ENCODE assay signal across 2 cellular contexts in the genomic region with DNA sequence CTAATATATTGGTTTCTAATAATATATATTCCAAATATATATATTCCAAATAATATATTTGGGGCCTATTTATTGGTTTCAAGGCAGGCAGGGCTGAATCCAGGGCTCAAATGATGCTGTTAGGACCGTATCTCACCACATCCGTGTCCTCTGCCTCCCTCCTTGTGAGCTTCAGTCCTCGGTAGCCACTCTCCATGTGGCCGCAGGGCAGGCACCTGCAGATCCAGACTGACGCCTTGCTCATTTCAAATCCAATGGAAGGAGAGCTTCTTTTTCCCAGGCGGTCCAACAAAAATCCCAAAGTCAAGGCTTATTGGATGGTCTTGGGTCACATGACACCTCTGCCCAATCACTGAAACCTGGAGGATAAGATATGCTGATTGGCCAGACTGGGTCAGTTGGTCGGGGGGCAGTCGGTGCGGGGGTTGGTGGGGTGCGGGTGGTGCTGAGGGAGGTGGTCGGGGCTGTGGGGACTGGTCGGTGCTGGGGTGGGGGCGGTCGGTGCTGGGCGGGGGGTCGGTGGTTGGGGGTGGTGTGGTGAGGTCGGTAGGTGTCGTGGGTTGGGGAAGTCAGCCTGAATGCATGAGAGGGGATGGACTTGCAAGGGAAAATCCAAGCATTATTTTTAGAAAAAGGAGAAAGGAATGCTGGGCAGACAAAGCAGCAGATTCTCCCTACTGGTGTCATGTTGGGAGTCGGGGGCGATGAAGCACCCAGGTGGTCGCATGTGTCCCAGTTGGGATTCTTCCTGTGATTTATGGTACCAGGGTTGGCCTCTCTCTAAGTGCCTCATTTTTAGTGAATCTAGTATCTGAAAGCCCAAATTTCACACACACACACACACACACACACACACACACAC.
TF ChIP-seq lines count a peak whose summit lies in the region.

No MANE protein-coding gene starts in this region.

TF ChIP-seq in HEK293, 187 proteins besides CTCF, POLR2A, EP300 and RAD21 (continued from another document):
- TF ChIP-seq, protein P1, sequence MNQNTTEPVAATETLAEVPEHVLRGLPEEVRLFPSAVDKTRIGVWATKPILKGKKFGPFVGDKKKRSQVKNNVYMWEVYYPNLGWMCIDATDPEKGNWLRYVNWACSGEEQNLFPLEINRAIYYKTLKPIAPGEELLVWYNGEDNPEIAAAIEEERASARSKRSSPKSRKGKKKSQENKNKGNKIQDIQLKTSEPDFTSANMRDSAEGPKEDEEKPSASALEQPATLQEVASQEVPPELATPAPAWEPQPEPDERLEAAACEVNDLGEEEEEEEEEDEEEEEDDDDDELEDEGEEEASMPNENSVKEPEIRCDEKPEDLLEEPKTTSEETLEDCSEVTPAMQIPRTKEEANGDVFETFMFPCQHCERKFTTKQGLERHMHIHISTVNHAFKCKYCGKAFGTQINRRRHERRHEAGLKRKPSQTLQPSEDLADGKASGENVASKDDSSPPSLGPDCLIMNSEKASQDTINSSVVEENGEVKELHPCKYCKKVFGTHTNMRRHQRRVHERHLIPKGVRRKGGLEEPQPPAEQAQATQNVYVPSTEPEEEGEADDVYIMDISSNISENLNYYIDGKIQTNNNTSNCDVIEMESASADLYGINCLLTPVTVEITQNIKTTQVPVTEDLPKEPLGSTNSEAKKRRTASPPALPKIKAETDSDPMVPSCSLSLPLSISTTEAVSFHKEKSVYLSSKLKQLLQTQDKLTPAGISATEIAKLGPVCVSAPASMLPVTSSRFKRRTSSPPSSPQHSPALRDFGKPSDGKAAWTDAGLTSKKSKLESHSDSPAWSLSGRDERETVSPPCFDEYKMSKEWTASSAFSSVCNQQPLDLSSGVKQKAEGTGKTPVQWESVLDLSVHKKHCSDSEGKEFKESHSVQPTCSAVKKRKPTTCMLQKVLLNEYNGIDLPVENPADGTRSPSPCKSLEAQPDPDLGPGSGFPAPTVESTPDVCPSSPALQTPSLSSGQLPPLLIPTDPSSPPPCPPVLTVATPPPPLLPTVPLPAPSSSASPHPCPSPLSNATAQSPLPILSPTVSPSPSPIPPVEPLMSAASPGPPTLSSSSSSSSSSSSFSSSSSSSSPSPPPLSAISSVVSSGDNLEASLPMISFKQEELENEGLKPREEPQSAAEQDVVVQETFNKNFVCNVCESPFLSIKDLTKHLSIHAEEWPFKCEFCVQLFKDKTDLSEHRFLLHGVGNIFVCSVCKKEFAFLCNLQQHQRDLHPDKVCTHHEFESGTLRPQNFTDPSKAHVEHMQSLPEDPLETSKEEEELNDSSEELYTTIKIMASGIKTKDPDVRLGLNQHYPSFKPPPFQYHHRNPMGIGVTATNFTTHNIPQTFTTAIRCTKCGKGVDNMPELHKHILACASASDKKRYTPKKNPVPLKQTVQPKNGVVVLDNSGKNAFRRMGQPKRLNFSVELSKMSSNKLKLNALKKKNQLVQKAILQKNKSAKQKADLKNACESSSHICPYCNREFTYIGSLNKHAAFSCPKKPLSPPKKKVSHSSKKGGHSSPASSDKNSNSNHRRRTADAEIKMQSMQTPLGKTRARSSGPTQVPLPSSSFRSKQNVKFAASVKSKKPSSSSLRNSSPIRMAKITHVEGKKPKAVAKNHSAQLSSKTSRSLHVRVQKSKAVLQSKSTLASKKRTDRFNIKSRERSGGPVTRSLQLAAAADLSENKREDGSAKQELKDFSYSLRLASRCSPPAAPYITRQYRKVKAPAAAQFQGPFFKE (tag by site-specific recombination; IDR thresholded peaks at IDR 0.05; ENCODE audit: borderline replicate concordance), result no peak
- TF ChIP-seq ZNF555 (tag by site-specific recombination; conservative IDR thresholded peaks at IDR 0.05), result no peak
- TF ChIP-seq, protein P2, sequence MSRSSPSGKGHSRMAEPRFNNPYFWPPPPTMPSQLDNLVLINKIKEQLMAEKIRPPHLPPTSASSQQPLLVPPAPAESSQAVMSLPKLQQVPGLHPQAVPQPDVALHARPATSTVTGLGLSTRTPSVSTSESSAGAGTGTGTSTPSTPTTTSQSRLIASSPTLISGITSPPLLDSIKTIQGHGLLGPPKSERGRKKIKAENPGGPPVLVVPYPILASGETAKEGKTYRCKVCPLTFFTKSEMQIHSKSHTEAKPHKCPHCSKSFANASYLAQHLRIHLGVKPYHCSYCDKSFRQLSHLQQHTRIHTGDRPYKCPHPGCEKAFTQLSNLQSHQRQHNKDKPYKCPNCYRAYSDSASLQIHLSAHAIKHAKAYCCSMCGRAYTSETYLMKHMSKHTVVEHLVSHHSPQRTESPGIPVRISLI (tag by site-specific recombination; IDR thresholded peaks at IDR 0.05), result no peak
- no peak for TF ChIP-seq ZNF549 (tag by site-specific recombination; IDR thresholded peaks at IDR 0.05)
- TF ChIP-seq ZNF133 (tag by site-specific recombination; IDR thresholded peaks at IDR 0.05), result no peak
- TF ChIP-seq, protein P3, sequence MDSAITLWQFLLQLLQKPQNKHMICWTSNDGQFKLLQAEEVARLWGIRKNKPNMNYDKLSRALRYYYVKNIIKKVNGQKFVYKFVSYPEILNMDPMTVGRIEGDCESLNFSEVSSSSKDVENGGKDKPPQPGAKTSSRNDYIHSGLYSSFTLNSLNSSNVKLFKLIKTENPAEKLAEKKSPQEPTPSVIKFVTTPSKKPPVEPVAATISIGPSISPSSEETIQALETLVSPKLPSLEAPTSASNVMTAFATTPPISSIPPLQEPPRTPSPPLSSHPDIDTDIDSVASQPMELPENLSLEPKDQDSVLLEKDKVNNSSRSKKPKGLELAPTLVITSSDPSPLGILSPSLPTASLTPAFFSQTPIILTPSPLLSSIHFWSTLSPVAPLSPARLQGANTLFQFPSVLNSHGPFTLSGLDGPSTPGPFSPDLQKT (IDR thresholded peaks at IDR 0.05; ENCODE audit: borderline replicate concordance, low read depth, low read length), result no peak
- no peak for TF ChIP-seq ZNF433 (tag by site-specific recombination; IDR thresholded peaks at IDR 0.05; ENCODE audit: low read depth)
- no peak for TF ChIP-seq ZNF341 (tag by site-specific recombination; IDR thresholded peaks at IDR 0.05; ENCODE audit: low read depth)
- no peak for TF ChIP-seq ZNF112 (tag by site-specific recombination; IDR thresholded peaks at IDR 0.05)
- TF ChIP-seq, protein P4, sequence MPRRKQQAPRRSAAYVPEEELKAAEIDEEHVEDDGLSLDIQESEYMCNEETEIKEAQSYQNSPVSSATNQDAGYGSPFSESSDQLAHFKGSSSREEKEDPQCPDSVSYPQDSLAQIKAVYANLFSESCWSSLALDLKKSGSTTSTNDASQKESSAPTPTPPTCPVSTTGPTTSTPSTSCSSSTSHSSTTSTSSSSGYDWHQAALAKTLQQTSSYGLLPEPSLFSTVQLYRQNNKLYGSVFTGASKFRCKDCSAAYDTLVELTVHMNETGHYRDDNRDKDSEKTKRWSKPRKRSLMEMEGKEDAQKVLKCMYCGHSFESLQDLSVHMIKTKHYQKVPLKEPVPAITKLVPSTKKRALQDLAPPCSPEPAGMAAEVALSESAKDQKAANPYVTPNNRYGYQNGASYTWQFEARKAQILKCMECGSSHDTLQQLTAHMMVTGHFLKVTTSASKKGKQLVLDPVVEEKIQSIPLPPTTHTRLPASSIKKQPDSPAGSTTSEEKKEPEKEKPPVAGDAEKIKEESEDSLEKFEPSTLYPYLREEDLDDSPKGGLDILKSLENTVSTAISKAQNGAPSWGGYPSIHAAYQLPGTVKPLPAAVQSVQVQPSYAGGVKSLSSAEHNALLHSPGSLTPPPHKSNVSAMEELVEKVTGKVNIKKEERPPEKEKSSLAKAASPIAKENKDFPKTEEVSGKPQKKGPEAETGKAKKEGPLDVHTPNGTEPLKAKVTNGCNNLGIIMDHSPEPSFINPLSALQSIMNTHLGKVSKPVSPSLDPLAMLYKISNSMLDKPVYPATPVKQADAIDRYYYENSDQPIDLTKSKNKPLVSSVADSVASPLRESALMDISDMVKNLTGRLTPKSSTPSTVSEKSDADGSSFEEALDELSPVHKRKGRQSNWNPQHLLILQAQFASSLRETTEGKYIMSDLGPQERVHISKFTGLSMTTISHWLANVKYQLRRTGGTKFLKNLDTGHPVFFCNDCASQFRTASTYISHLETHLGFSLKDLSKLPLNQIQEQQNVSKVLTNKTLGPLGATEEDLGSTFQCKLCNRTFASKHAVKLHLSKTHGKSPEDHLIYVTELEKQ (tag by site-specific recombination; IDR thresholded peaks at IDR 0.05; ENCODE audit: borderline replicate concordance), result no peak
- no peak for TF ChIP-seq ZNF626 (tag by site-specific recombination; IDR thresholded peaks at IDR 0.05)

TF ChIP-seq in WTC11, 78 proteins besides CTCF, POLR2A, EP300 and RAD21 (continued from another document):
- TF ChIP-seq, protein P5, sequence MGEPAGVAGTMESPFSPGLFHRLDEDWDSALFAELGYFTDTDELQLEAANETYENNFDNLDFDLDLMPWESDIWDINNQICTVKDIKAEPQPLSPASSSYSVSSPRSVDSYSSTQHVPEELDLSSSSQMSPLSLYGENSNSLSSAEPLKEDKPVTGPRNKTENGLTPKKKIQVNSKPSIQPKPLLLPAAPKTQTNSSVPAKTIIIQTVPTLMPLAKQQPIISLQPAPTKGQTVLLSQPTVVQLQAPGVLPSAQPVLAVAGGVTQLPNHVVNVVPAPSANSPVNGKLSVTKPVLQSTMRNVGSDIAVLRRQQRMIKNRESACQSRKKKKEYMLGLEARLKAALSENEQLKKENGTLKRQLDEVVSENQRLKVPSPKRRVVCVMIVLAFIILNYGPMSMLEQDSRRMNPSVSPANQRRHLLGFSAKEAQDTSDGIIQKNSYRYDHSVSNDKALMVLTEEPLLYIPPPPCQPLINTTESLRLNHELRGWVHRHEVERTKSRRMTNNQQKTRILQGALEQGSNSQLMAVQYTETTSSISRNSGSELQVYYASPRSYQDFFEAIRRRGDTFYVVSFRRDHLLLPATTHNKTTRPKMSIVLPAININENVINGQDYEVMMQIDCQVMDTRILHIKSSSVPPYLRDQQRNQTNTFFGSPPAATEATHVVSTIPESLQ (CRISPR knock-in tag; IDR thresholded peaks at IDR 0.05), result no peak
- no peak for TF ChIP-seq ZNF138 (CRISPR knock-in tag; conservative IDR thresholded peaks at IDR 0.05)
- TF ChIP-seq FOXK1 (CRISPR knock-in tag; IDR thresholded peaks at IDR 0.05), result no peak
- TF ChIP-seq NFATC4 (CRISPR knock-in tag; IDR thresholded peaks at IDR 0.05), result no peak
- TF ChIP-seq CBFB (CRISPR knock-in tag; IDR thresholded peaks at IDR 0.05; ENCODE audit: low read depth), result no peak
- TF ChIP-seq, protein P6, sequence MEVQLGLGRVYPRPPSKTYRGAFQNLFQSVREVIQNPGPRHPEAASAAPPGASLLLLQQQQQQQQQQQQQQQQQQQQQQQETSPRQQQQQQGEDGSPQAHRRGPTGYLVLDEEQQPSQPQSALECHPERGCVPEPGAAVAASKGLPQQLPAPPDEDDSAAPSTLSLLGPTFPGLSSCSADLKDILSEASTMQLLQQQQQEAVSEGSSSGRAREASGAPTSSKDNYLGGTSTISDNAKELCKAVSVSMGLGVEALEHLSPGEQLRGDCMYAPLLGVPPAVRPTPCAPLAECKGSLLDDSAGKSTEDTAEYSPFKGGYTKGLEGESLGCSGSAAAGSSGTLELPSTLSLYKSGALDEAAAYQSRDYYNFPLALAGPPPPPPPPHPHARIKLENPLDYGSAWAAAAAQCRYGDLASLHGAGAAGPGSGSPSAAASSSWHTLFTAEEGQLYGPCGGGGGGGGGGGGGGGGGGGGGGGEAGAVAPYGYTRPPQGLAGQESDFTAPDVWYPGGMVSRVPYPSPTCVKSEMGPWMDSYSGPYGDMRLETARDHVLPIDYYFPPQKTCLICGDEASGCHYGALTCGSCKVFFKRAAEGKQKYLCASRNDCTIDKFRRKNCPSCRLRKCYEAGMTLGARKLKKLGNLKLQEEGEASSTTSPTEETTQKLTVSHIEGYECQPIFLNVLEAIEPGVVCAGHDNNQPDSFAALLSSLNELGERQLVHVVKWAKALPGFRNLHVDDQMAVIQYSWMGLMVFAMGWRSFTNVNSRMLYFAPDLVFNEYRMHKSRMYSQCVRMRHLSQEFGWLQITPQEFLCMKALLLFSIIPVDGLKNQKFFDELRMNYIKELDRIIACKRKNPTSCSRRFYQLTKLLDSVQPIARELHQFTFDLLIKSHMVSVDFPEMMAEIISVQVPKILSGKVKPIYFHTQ (CRISPR knock-in tag; IDR thresholded peaks at IDR 0.05), result no peak
- TF ChIP-seq, protein P7, sequence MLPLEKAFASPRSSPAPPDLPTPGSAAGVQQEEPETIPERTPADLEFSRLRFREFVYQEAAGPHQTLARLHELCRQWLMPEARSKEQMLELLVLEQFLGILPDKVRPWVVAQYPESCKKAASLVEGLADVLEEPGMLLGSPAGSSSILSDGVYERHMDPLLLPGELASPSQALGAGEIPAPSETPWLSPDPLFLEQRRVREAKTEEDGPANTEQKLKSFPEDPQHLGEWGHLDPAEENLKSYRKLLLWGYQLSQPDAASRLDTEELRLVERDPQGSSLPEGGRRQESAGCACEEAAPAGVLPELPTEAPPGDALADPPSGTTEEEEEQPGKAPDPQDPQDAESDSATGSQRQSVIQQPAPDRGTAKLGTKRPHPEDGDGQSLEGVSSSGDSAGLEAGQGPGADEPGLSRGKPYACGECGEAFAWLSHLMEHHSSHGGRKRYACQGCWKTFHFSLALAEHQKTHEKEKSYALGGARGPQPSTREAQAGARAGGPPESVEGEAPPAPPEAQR (CRISPR knock-in tag; IDR thresholded peaks at IDR 0.05), result no peak
- no peak for TF ChIP-seq ZNF671 (CRISPR knock-in tag; IDR thresholded peaks at IDR 0.05)
